In the genomic region with DNA sequence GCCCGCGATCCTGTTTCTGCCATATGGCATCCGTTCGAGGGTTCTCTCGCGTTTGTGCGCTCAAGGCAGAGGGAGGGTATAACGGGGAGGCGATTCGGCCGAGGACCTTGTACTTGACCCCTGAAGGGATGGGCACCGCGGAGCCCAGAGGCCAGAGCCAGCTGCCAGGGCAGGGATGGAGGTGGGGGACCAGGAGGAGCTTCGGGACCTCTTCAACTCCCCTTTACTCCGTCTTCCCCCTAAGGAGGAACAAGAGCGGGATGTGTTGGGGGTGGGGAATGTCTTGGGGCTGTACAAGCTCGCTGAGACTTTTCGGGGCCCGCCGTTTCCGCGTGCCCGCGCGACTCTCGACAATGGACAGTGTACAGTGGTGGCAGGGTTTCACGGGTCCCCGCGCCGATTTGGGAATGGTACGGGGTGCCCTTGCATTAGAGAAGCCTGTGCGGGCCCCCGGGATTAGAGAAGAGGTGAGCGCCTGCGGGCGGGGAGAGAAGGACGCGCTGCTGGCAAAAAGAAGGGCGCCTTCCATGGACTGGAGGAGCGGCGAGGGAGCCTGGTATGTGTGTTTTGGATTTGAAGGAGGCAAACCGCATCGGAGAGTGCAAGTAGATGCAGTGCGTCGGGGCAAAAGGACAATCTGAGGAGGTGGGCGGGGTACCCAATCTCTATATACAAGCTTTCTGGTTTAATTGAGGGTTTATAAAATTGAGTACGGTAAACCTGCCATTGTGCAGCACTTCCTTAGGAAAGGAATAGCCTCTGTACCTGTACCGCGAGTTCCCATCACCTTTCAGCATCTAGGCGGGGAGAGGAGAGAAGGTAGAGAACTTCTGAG, we compare ENCODE assay signal across 8 cellular contexts. TPM values are rescaled to one million over a fixed set of nuclear protein-coding genes. Genes with fewer than 3 reads are reported as not detected.
A peak's percentile ranks its signal among the peaks of the same experiment; 100 is the strongest.
DNase-seq lines count a peak whose midpoint lies in the region; ATAC-seq and TF ChIP-seq lines count a peak whose summit lies in the region.

No MANE protein-coding gene starts in this region.

- H3K36me3 ChIP-seq in heart left ventricle, result no peaks in the 10 kb centered on the region
- no peaks in the 10 kb centered on the region for H3K36me3 ChIP-seq in prostate gland

- TF ChIP-seq CTCF in heart left ventricle (IDR thresholded peaks at IDR 0.05) (no peak), VCaP (conservative IDR thresholded peaks at IDR 0.05) (no peak), prostate gland (IDR thresholded peaks at IDR 0.05) (no peak)

- H3K27me3 ChIP-seq in heart left ventricle (peaks cover 3 to 59% (median 28%) of the 10 kb centered on the region in 9 donors), prostate gland (replicated peaks; ENCODE audit: insufficient read depth) (peaks cover 6% of the 10 kb centered on the region)

- H3K27ac ChIP-seq in heart left ventricle (no peak overlapping the region), VCaP (peak overlapping the region; percentile 84), prostate gland (no peak overlapping the region)

- TF ChIP-seq POLR2A in heart left ventricle (IDR thresholded peaks at IDR 0.05) (no peak), prostate gland (IDR thresholded peaks at IDR 0.05) (no peak)

- peaks cover 0 to 21% (median 5%) of the 10 kb centered on the region in 12 donors for H3K4me1 ChIP-seq in heart left ventricle
- H3K4me1 ChIP-seq in prostate gland (replicated peaks), result no peaks in the 10 kb centered on the region

- ATAC-seq in heart left ventricle (peak in 2 of 4 donors; percentile 38 to 46), Right ventricle myocardium superior (ENCODE audit: poor library complexity) (no peak)

- no peak for DNase-seq in heart left ventricle
- no peak for DNase-seq in Right ventricle myocardium superior
- peak; percentile 35 for DNase-seq in glomerular visceral epithelial cell (ENCODE audit: extremely low spot score)
- DNase-seq in prostate gland (ENCODE audit: low spot score), result no peak
- DNase-seq in mucosa of gallbladder (ENCODE audit: low spot score), result no peak
- DNase-seq in effector CD4-positive, alpha-beta T cell, result no peak
- DNase-seq in activated gamma-delta T cell (lab: John Stamatoyannopoulos, UW), result no peak

- H3K9me3 ChIP-seq in heart left ventricle (no peaks in the 10 kb centered on the region), prostate gland (no peaks in the 10 kb centered on the region)

- 1 to 2% (median 2%) methylated on average over 44 to 50 of the region's 50 CpGs for WGBS in heart left ventricle, 4 donors
- 2% methylated on average over 48 of the region's 50 CpGs for WGBS in prostate gland

- peak overlapping the region in 11 of 12 donors; percentile 24 to 57 (median 45) for H3K4me3 ChIP-seq in heart left ventricle
- H3K4me3 ChIP-seq in prostate gland, result peak overlapping the region; percentile 18 to 35

- intact Hi-C loops in heart left ventricle (cut with DNase I) (no loop called here), Right ventricle myocardium superior (cut with DNase I) (no loop called here), prostate gland (cut with DNase I) (no loop called here)

RNA-seq across cellular contexts. Expression of a gene that starts 0.8 kb away (rescaled TPM):
- under 1 TPM in 3 of 9 donors, not detected in 6; 0.12 to 0.29 (median 0.14) TPM for total RNA-seq in heart left ventricle
- polyA plus RNA-seq in heart left ventricle, result under 1 TPM in 1 of 2 donors, not detected in 1; 0.03 TPM
- total RNA-seq in Right ventricle myocardium superior, result 0.05 TPM
- 1 to 10 TPM in 1 of 2 donors, under 1 TPM in 1; 0.55 to 2.0 TPM for total RNA-seq in prostate gland
- 72.8 TPM for total RNA-seq in mucosa of gallbladder

Comparison
In these comparisons a context has a peak if more than half of its experiments do, and no peak if none do; other contexts are left out.
1. RNA of a gene that starts 0.8 kb away (total RNA-seq): 72.8 TPM in mucosa of gallbladder (single experiment); 0.55 to 2.0 TPM in prostate gland, 0.05 TPM in Right ventricle myocardium superior (single experiment) and 0.12 to 0.29 TPM in heart left ventricle; every median in the first group is over 10 times any median in the second.